Comparison of ENCODE assay signal across 21 cellular contexts in the genomic region with DNA sequence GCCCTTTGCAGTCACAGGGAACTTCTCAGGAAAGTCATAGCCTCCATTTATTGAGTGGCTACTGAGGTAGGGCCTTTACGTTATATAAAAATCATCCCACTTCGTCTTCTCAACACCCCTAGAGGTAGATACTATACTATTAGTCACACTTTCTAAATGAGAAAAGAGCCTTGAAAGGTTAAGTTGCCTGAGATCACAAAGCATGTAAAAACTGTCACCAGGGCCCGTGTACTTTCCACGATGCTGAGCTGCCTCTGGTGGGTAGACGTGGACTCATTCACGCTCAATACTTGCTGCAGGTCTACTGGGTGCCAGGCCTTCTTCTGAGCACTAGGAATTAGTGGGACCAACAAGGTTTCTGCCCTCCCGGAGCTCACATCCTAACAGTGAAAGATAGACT. TPM values are rescaled to one million over a fixed set of nuclear protein-coding genes. Genes with fewer than 3 reads are reported as not detected.
DNase-seq lines count a peak whose midpoint lies in the region; ATAC-seq and TF ChIP-seq lines count a peak whose summit lies in the region.
"Had no signal": no experiment of that assay in that cellular context is flagged by ENCODE, and none has a peak within 500 bp of the region (broad histone marks: within the 10 kb centered on the region; RNA-seq: fewer than 3 reads in every experiment).

No MANE protein-coding gene starts in this region.

- no peak overlapping the region for H2AFZ ChIP-seq in neural progenitor cell (replicated peaks)

- CTCF ChIA-PET in activated CD8-positive, alpha-beta T cell treated with anti-CD3 and anti-CD28 coated beads for 36 hours (lab: Charles Lee), result interaction anchor here (1.6 to 3.3 kb wide), 3 partner anchors 12 to 25 kb away, joined by 3 to 23 read pairs (median 4); no protein-coding TSS in a partner anchor
- CTCF ChIA-PET in activated CD8-positive, alpha-beta T cell treated with anti-CD3 and anti-CD28 coated beads, Interleukin-2, amount 10 ng/mL, durations not matched to agents 7 days and 5 days (lab: Charles Lee), result interaction anchor here (1.5 to 2.0 kb wide), 2 partner anchors 11 to 12 kb away, joined by 4 to 5 read pairs; no protein-coding TSS in a partner anchor

- H3K79me2 ChIP-seq in neural progenitor cell (ENCODE audit: low read depth), result no peaks in the 10 kb centered on the region

- H3K9me3 Mint-ChIP-seq in activated CD8-positive, alpha-beta T cell treated with anti-CD3 and anti-CD28 coated beads for 36 hours, result no peaks in the 10 kb centered on the region
- no peaks in the 10 kb centered on the region for H3K9me3 Mint-ChIP-seq in activated CD8-positive, alpha-beta T cell treated with anti-CD3 and anti-CD28 coated beads, Interleukin-2, amount 10 ng/mL, durations not matched to agents 7 days and 5 days (ENCODE audit: insufficient read depth)
- H3K9me3 Mint-ChIP-seq in neural progenitor cell, result no peaks in the 10 kb centered on the region
- H3K9me3 Mint-ChIP-seq in stimulated activated naive CD8-positive, alpha-beta T cell treated with anti-CD3 and anti-CD28 coated beads, Interleukin-15, amount 100 ng/mL, for 72 hours, result no peaks in the 10 kb centered on the region

- ATAC-seq in activated CD8-positive, alpha-beta T cell treated with anti-CD3 and anti-CD28 coated beads for 36 hours, result peak; percentile 80
- no peak for ATAC-seq in activated CD8-positive, alpha-beta T cell treated with anti-CD3 and anti-CD28 coated beads, Interleukin-2, amount 10 ng/mL, durations not matched to agents 7 days and 5 days
- peak; percentile 74 for ATAC-seq in stimulated activated naive CD8-positive, alpha-beta T cell treated with anti-CD3 and anti-CD28 coated beads, Interleukin-15, amount 100 ng/mL, for 72 hours
- ATAC-seq in HG02678 (IDR thresholded peaks at IDR 0.05; ENCODE audit: unreplicated experiment), result no peak
- no peak for ATAC-seq in right lobe of liver
- ATAC-seq: GM12878, Panc1 had no signal

- H3K27me3 Mint-ChIP-seq in activated CD8-positive, alpha-beta T cell treated with anti-CD3 and anti-CD28 coated beads for 36 hours, result no peaks in the 10 kb centered on the region
- peaks cover 5% of the 10 kb centered on the region for H3K27me3 Mint-ChIP-seq in activated CD8-positive, alpha-beta T cell treated with anti-CD3 and anti-CD28 coated beads, Interleukin-2, amount 10 ng/mL, durations not matched to agents 7 days and 5 days (ENCODE audit: low read depth)
- peaks cover 12% of the 10 kb centered on the region for H3K27me3 Mint-ChIP-seq in neural progenitor cell (ENCODE audit: insufficient read depth, low read depth)
- no peaks in the 10 kb centered on the region for H3K27me3 Mint-ChIP-seq in stimulated activated naive CD8-positive, alpha-beta T cell treated with anti-CD3 and anti-CD28 coated beads, Interleukin-15, amount 100 ng/mL, for 72 hours
- H3K27me3 Mint-ChIP-seq: CD4-positive, CD25-positive, alpha-beta regulatory T cell had no signal

- H3K4me3 Mint-ChIP-seq in activated CD8-positive, alpha-beta T cell treated with anti-CD3 and anti-CD28 coated beads for 36 hours, result no peak overlapping the region
- H3K4me3 Mint-ChIP-seq in activated CD8-positive, alpha-beta T cell treated with anti-CD3 and anti-CD28 coated beads, Interleukin-2, amount 10 ng/mL, durations not matched to agents 7 days and 5 days, result no peak overlapping the region
- no peak overlapping the region for H3K4me3 Mint-ChIP-seq in neural progenitor cell
- no peak overlapping the region for H3K4me3 Mint-ChIP-seq in stimulated activated naive CD8-positive, alpha-beta T cell treated with anti-CD3 and anti-CD28 coated beads, Interleukin-15, amount 100 ng/mL, for 72 hours
- H3K4me3 Mint-ChIP-seq: CD4-positive, CD25-positive, alpha-beta regulatory T cell had no signal

- DNase-seq in activated CD8-positive, alpha-beta T cell treated with anti-CD3 and anti-CD28 coated beads for 36 hours, result peak; percentile 37
- DNase-seq in activated CD8-positive, alpha-beta T cell treated with anti-CD3 and anti-CD28 coated beads, Interleukin-2, amount 10 ng/mL, durations not matched to agents 7 days and 5 days, result no peak
- DNase-seq in stimulated activated CD4-positive, alpha-beta T cell treated with anti-CD3 and anti-CD28 coated beads, Interleukin-1b, Interleukin-23, amount 100 ng/mL, for 48 hours, result peak; percentile 55
- no peak for DNase-seq in stimulated activated CD4-positive, alpha-beta T cell treated with anti-CD3 and anti-CD28 coated beads, Interleukin-12 subunit alpha, Interleukin-12 subunit beta, amount 100 ng/mL, for 4 hours
- DNase-seq in neural progenitor cell (ENCODE audit: low spot score) (no peak), right lobe of liver (no peak)
- DNase-seq in stimulated activated naive CD8-positive, alpha-beta T cell treated with anti-CD3 and anti-CD28 coated beads, Interleukin-15, amount 100 ng/mL, for 72 hours, result no peak
- DNase-seq: CD4-positive, CD25-positive, alpha-beta regulatory T cell; DMS79; Karpas-422; NCI-H1694; NCI-H2081; NCI-H2171; NCI-H345; NCI-H524; NCI-H774; NK-92 treated with Interleukin-12 subunit alpha and Interleukin-12 subunit beta, amount 100 ng/mL, for 24 hours had no signal

- H3K27ac ChIP-seq in neural progenitor cell, result no peak overlapping the region
- H3K27ac ChIP-seq in right lobe of liver, result no peak overlapping the region

- H3K4me1 Mint-ChIP-seq in activated CD8-positive, alpha-beta T cell treated with anti-CD3 and anti-CD28 coated beads for 36 hours (ENCODE audit: low read depth), result peaks cover 3% of the 10 kb centered on the region
- no peaks in the 10 kb centered on the region for H3K4me1 Mint-ChIP-seq in activated CD8-positive, alpha-beta T cell treated with anti-CD3 and anti-CD28 coated beads, Interleukin-2, amount 10 ng/mL, durations not matched to agents 7 days and 5 days (ENCODE audit: low read depth)
- H3K4me1 Mint-ChIP-seq in neural progenitor cell, result peaks cover 26% of the 10 kb centered on the region
- peaks cover 5% of the 10 kb centered on the region for H3K4me1 Mint-ChIP-seq in stimulated activated naive CD8-positive, alpha-beta T cell treated with anti-CD3 and anti-CD28 coated beads, Interleukin-15, amount 100 ng/mL, for 72 hours
- H3K4me1 Mint-ChIP-seq: CD4-positive, CD25-positive, alpha-beta regulatory T cell had no signal

- H3K4me3 ChIP-seq in neural progenitor cell (no peak overlapping the region), right lobe of liver (no peak overlapping the region)
- H3K4me3 ChIP-seq: GM12878 had no signal

- H4K20me1 ChIP-seq in neural progenitor cell (ENCODE audit: low read depth), result no peaks in the 10 kb centered on the region

- H3K4me1 ChIP-seq in neural progenitor cell (peaks cover 25% of the 10 kb centered on the region), right lobe of liver (no peaks in the 10 kb centered on the region)

- no peak for TF ChIP-seq POLR2A in right lobe of liver (IDR thresholded peaks at IDR 0.05)

- no peak for TF ChIP-seq CTCF in activated CD8-positive, alpha-beta T cell treated with anti-CD3 and anti-CD28 coated beads for 36 hours (IDR thresholded peaks at IDR 0.05)
- TF ChIP-seq CTCF in neural progenitor cell (IDR thresholded peaks at IDR 0.05), result no peak
- no peak for TF ChIP-seq CTCF in right lobe of liver (IDR thresholded peaks at IDR 0.05)

- H3F3A ChIP-seq in neural progenitor cell (ENCODE audit: low read depth), result no peaks in the 10 kb centered on the region

- H3K27ac Mint-ChIP-seq in activated CD8-positive, alpha-beta T cell treated with anti-CD3 and anti-CD28 coated beads for 36 hours, result no peak overlapping the region
- H3K27ac Mint-ChIP-seq in activated CD8-positive, alpha-beta T cell treated with anti-CD3 and anti-CD28 coated beads, Interleukin-2, amount 10 ng/mL, durations not matched to agents 7 days and 5 days, result no peak overlapping the region
- peak overlapping the region; percentile 28 for H3K27ac Mint-ChIP-seq in neural progenitor cell
- no peak overlapping the region for H3K27ac Mint-ChIP-seq in stimulated activated naive CD8-positive, alpha-beta T cell treated with anti-CD3 and anti-CD28 coated beads, Interleukin-15, amount 100 ng/mL, for 72 hours
- H3K27ac Mint-ChIP-seq: CD4-positive, CD25-positive, alpha-beta regulatory T cell had no signal

- H3K27me3 ChIP-seq in neural progenitor cell (no peaks in the 10 kb centered on the region), right lobe of liver (no peaks in the 10 kb centered on the region)

- intact Hi-C loops in activated CD8-positive, alpha-beta T cell treated with anti-CD3 and anti-CD28 coated beads for 36 hours (cut with micrococcal nuclease), result no loop called here
- intact Hi-C loops in right lobe of liver (cut with DNase I), result no loop called here

- no peak overlapping the region for H3K9ac ChIP-seq in neural progenitor cell

- no peaks in the 10 kb centered on the region for H3K36me3 Mint-ChIP-seq in activated CD8-positive, alpha-beta T cell treated with anti-CD3 and anti-CD28 coated beads for 36 hours (ENCODE audit: low read depth)
- no peaks in the 10 kb centered on the region for H3K36me3 Mint-ChIP-seq in activated CD8-positive, alpha-beta T cell treated with anti-CD3 and anti-CD28 coated beads, Interleukin-2, amount 10 ng/mL, durations not matched to agents 7 days and 5 days (ENCODE audit: low read depth)
- no peaks in the 10 kb centered on the region for H3K36me3 Mint-ChIP-seq in neural progenitor cell
- H3K36me3 Mint-ChIP-seq: CD4-positive, CD25-positive, alpha-beta regulatory T cell had no signal

- H3K4me2 ChIP-seq in neural progenitor cell, result no peak overlapping the region

- POLR2A ChIA-PET in activated CD8-positive, alpha-beta T cell treated with anti-CD3 and anti-CD28 coated beads for 36 hours (lab: Charles Lee), result no interaction called here
- POLR2A ChIA-PET in activated CD8-positive, alpha-beta T cell treated with anti-CD3 and anti-CD28 coated beads, Interleukin-2, amount 10 ng/mL, durations not matched to agents 7 days and 5 days (lab: Charles Lee), result no interaction called here

- H3K9me3 ChIP-seq in neural progenitor cell (ENCODE audit: low read depth) (no peaks in the 10 kb centered on the region), right lobe of liver (no peaks in the 10 kb centered on the region)

- H3K36me3 ChIP-seq in neural progenitor cell (no peaks in the 10 kb centered on the region), right lobe of liver (no peaks in the 10 kb centered on the region)

- WGBS in right lobe of liver (ENCODE audit: insufficient coverage, low coverage, low lambda C conversion rate, missing lambda C conversion rate), result 76% methylated on average over 6 of the region's 7 CpGs

RNA-seq across cellular contexts. Expression of a gene that starts 16.3 kb away (rescaled TPM):
- total RNA-seq in activated CD8-positive, alpha-beta T cell treated with anti-CD3 and anti-CD28 coated beads for 36 hours, result not detected
- not detected for total RNA-seq in activated CD8-positive, alpha-beta T cell treated with anti-CD3 and anti-CD28 coated beads, Interleukin-2, amount 10 ng/mL, durations not matched to agents 7 days and 5 days
- total RNA-seq in neural progenitor cell (ENCODE audit: low replicate concordance) (0.06 TPM in 1 of 2 replicates, not detected in the other), right lobe of liver (10 to 100 TPM in 5 of 6 experiments, 1 to 10 TPM in 1; 2.9 to 41.4 (median 23.9) TPM)
- total RNA-seq: CD4-positive, CD25-positive, alpha-beta regulatory T cell; GM12878; M059J had no signal

RNA-seq across cellular contexts. Expression of a gene that starts 33.7 kb away (rescaled TPM):
- total RNA-seq in activated CD8-positive, alpha-beta T cell treated with anti-CD3 and anti-CD28 coated beads for 36 hours, result 10 to 100 TPM; 13.9 to 14.2 TPM
- total RNA-seq in activated CD8-positive, alpha-beta T cell treated with anti-CD3 and anti-CD28 coated beads, Interleukin-2, amount 10 ng/mL, durations not matched to agents 7 days and 5 days, result 10 to 100 TPM; 15.2 to 16.6 TPM
- total RNA-seq in neural progenitor cell (ENCODE audit: low replicate concordance) (22.3 and 30.2 TPM in 2 replicates), right lobe of liver (1 to 10 TPM; 4.7 to 7.7 (median 6.8) TPM)

Comparison
In these comparisons a context has a peak if more than half of its experiments do, and no peak if none do; other contexts are left out.
1. ATAC-seq: peak in activated CD8-positive, alpha-beta T cell treated with anti-CD3 and anti-CD28 coated beads for 36 hours (single experiment) and stimulated activated naive CD8-positive, alpha-beta T cell treated with anti-CD3 and anti-CD28 coated beads, Interleukin-15, amount 100 ng/mL, for 72 hours (single experiment); none in activated CD8-positive, alpha-beta T cell treated with anti-CD3 and anti-CD28 coated beads, Interleukin-2, amount 10 ng/mL, durations not matched to agents 7 days and 5 days (single experiment), HG02678 (single experiment) and right lobe of liver (0 of 4).
2. DNase-seq: peak in activated CD8-positive, alpha-beta T cell treated with anti-CD3 and anti-CD28 coated beads for 36 hours (single experiment) and stimulated activated CD4-positive, alpha-beta T cell treated with anti-CD3 and anti-CD28 coated beads, Interleukin-1b, Interleukin-23, amount 100 ng/mL, for 48 hours (single experiment); none in activated CD8-positive, alpha-beta T cell treated with anti-CD3 and anti-CD28 coated beads, Interleukin-2, amount 10 ng/mL, durations not matched to agents 7 days and 5 days (single experiment), stimulated activated CD4-positive, alpha-beta T cell treated with anti-CD3 and anti-CD28 coated beads, Interleukin-12 subunit alpha, Interleukin-12 subunit beta, amount 100 ng/mL, for 4 hours (single experiment), neural progenitor cell (single experiment), stimulated activated naive CD8-positive, alpha-beta T cell treated with anti-CD3 and anti-CD28 coated beads, Interleukin-15, amount 100 ng/mL, for 72 hours (0 of 2) and right lobe of liver (0 of 3).